13 cellular contexts compared by ENCODE assay signal in the genomic region with DNA sequence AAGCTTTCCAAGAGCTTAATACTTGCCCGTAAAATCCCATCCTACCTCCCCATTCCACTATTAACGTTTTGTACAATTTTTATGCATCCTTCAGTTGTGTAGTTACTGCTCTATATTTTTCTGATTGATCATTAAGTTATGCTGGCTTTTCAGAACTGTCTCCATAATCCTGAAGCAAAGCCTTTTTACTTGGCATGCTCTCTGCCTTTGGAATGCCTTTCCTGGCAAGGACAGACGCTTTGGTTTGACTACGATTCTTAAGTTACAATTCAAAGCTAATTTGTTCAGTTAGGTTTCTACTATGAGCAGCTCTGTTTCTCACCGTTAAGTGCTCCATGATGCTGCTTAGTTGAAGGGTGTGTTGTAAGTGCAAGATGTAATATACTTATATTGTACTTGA.
DNase-seq lines count a peak whose midpoint lies in the region; ATAC-seq and TF ChIP-seq lines count a peak whose summit lies in the region.
"Had no signal": no experiment of that assay in that cellular context is flagged by ENCODE, and none has a peak within 500 bp of the region (broad histone marks: within the 10 kb centered on the region; RNA-seq: fewer than 3 reads in every experiment).

No MANE protein-coding gene starts in this region.

- H3K9me3 ChIP-seq in left ventricle myocardium inferior (replicated peaks) (no peaks in the 10 kb centered on the region), ovary (no peaks in the 10 kb centered on the region)
- H3K9me3 ChIP-seq: A549, Caco-2, Peyer's patch had no signal

- ATAC-seq in left cardiac atrium, result no peak
- ATAC-seq: A549; activated T-helper 17 cell treated with anti-CD3 and anti-CD28 coated beads, Interleukin-2, amount 50 U/mL, for 72 hours had no signal

- peak overlapping the region; percentile 25 for H3K4me3 ChIP-seq in left ventricle myocardium inferior
- no peak overlapping the region for H3K4me3 ChIP-seq in ovary
- H3K4me3 ChIP-seq: A549, Peyer's patch had no signal

- H3K27ac ChIP-seq in left ventricle myocardium inferior (replicated peaks), result peak overlapping the region; percentile 36
- peak overlapping the region; percentile 5 to 97 for H3K27ac ChIP-seq in ovary
- H3K27ac ChIP-seq: A549, epithelial cell of prostate had no signal

- H3K36me3 ChIP-seq in left ventricle myocardium inferior (no peaks in the 10 kb centered on the region), ovary (no peaks in the 10 kb centered on the region)
- H3K36me3 ChIP-seq: Peyer's patch had no signal

- no peak for TF ChIP-seq CTCF in left ventricle myocardium inferior (IDR thresholded peaks at IDR 0.05; ENCODE audit: borderline replicate concordance)
- TF ChIP-seq CTCF in ovary (IDR thresholded peaks at IDR 0.05), result no peak

- peaks cover 25% of the 10 kb centered on the region for H3K4me1 ChIP-seq in left ventricle myocardium inferior
- H3K4me1 ChIP-seq in ovary (ENCODE audit: insufficient read depth), result peaks cover 8% of the 10 kb centered on the region
- H3K4me1 ChIP-seq: A549 had no signal

- H3K27me3 ChIP-seq in left ventricle myocardium inferior (ENCODE audit: low read depth), result peaks cover 9% of the 10 kb centered on the region
- H3K27me3 ChIP-seq in ovary, result no peaks in the 10 kb centered on the region
- H3K27me3 ChIP-seq: Peyer's patch had no signal

- no peak for TF ChIP-seq EP300 in ovary (IDR thresholded peaks at IDR 0.05)

- 6 to 10% (median 8%) methylated on average over 5 of the region's 5 CpGs for WGBS in ovary, 3 donors

- DNase-seq in left ventricle myocardium inferior (no peak), left cardiac atrium (no peak), fibroblast of gingiva (ENCODE audit: low read depth) (peak; percentile 81), ovary (peak in 2 of 5 donors; percentile 30 to 31), T-helper 2 cell (no peak), GM19238 (ENCODE audit: insufficient read length, low spot score) (no peak), hypothalamus (lab: John Stamatoyannopoulos, UW) (no peak)
- no peak for DNase-seq in stimulated activated CD4-positive, alpha-beta T cell treated with anti-CD3 and anti-CD28 coated beads, Interleukin-4, amount 100 ng/mL, for 24 hours
- DNase-seq: Caco-2, Peyer's patch had no signal

- intact Hi-C loops in left ventricle myocardium inferior (cut with micrococcal nuclease) (no loop called here), left cardiac atrium (cut with DNase I) (no loop called here), ovary (cut with DNase I) (loop anchor here in 2 of 4 donors (5.0 kb wide), 2 partner anchors 392 to 577 kb away; a partner anchor contains a TSS)

- TF ChIP-seq POLR2A in ovary (IDR thresholded peaks at IDR 0.05), result no peak
